In genomic region chr11:66112640-66113098, GRCh38 we compare ENCODE assay signal across 8 cellular contexts. TPM values are rescaled to one million over a fixed set of nuclear protein-coding genes. Genes with fewer than 3 reads are reported as not detected.
DNase-seq lines count a peak whose midpoint lies in the region; ATAC-seq and TF ChIP-seq lines count a peak whose summit lies in the region.

No MANE protein-coding gene starts in this region.

- DNase-seq in AG08396 (ENCODE audit: low spot score) (peak; percentile 28), HS-27A (ENCODE audit: low read depth) (peak; percentile 79), left colon (no peak), NCI-H2029 treated with DMSO at 0.1 percent for 48 hours (lab: John Stamatoyannopoulos, UW) (no peak), GM20000 (ENCODE audit: low spot score) (no peak), GOT3 (lab: John Stamatoyannopoulos, UW) (no peak)
- no peak for DNase-seq in activated naive CD8-positive, alpha-beta T cell treated with anti-CD3 and anti-CD28 coated beads, Interleukin-2, amount 10 ng/mL, durations not matched to agents 7 days and 5 days
- no peak for DNase-seq in activated effector memory CD4-positive, alpha-beta T cell treated with anti-CD3 and anti-CD28 coated beads, Interleukin-2, amount 50 U/mL, for 16 hours

- peaks cover 78% of the 10 kb centered on the region for H3K4me1 Mint-ChIP-seq in activated naive CD8-positive, alpha-beta T cell treated with anti-CD3 and anti-CD28 coated beads, Interleukin-2, amount 10 ng/mL, durations not matched to agents 7 days and 5 days

- no peak for TF ChIP-seq CTCF in GM20000 (IDR thresholded peaks at IDR 0.05; ENCODE audit: extremely low read depth, missing control alignments)

- ATAC-seq in activated naive CD8-positive, alpha-beta T cell treated with anti-CD3 and anti-CD28 coated beads, Interleukin-2, amount 10 ng/mL, durations not matched to agents 7 days and 5 days (ENCODE audit: low read depth), result no peak
- ATAC-seq in left colon, result peak; percentile 21

- H3K36me3 Mint-ChIP-seq in activated naive CD8-positive, alpha-beta T cell treated with anti-CD3 and anti-CD28 coated beads, Interleukin-2, amount 10 ng/mL, durations not matched to agents 7 days and 5 days, result peaks cover 8% of the 10 kb centered on the region

- peak overlapping the region; percentile 25 for H3K4me3 Mint-ChIP-seq in activated naive CD8-positive, alpha-beta T cell treated with anti-CD3 and anti-CD28 coated beads, Interleukin-2, amount 10 ng/mL, durations not matched to agents 7 days and 5 days

- POLR2A ChIA-PET in activated naive CD8-positive, alpha-beta T cell treated with anti-CD3 and anti-CD28 coated beads, Interleukin-2, amount 10 ng/mL, durations not matched to agents 7 days and 5 days (lab: Charles Lee), result interaction anchor here (1.0 to 2.1 kb wide), 2 partner anchors 14 to 42 kb away, joined by 3 to 11 read pairs; partner anchors contain the start of gene PACS1

- H3K27ac Mint-ChIP-seq in activated naive CD8-positive, alpha-beta T cell treated with anti-CD3 and anti-CD28 coated beads, Interleukin-2, amount 10 ng/mL, durations not matched to agents 7 days and 5 days, result peak overlapping the region; percentile 73

- intact Hi-C loops in left colon (cut with DNase I, micrococcal nuclease), result no loop called here

- H3K27me3 Mint-ChIP-seq in activated naive CD8-positive, alpha-beta T cell treated with anti-CD3 and anti-CD28 coated beads, Interleukin-2, amount 10 ng/mL, durations not matched to agents 7 days and 5 days, result no peaks in the 10 kb centered on the region

- no peaks in the 10 kb centered on the region for H3K9me3 Mint-ChIP-seq in activated naive CD8-positive, alpha-beta T cell treated with anti-CD3 and anti-CD28 coated beads, Interleukin-2, amount 10 ng/mL, durations not matched to agents 7 days and 5 days

RNA-seq across cellular contexts. Expression of gene PACS1, which starts 42.6 kb away (rescaled TPM):
- 100 to 1,000 TPM; 138 to 162 TPM for total RNA-seq in activated naive CD8-positive, alpha-beta T cell treated with anti-CD3 and anti-CD28 coated beads, Interleukin-2, amount 10 ng/mL, durations not matched to agents 7 days and 5 days
- 10 to 100 TPM; 17.1 to 19.2 TPM for total RNA-seq in left colon

Comparison
In these comparisons a context has a peak if more than half of its experiments do, and no peak if none do; other contexts are left out.
1. DNase-seq: peak in AG08396 (single experiment) and HS-27A (single experiment); none in activated naive CD8-positive, alpha-beta T cell treated with anti-CD3 and anti-CD28 coated beads, Interleukin-2, amount 10 ng/mL, durations not matched to agents 7 days and 5 days (single experiment), left colon (0 of 2), NCI-H2029 treated with DMSO at 0.1 percent for 48 hours (single experiment), activated effector memory CD4-positive, alpha-beta T cell treated with anti-CD3 and anti-CD28 coated beads, Interleukin-2, amount 50 U/mL, for 16 hours (single experiment), GM20000 (single experiment) and GOT3 (single experiment).
2. RNA of gene PACS1, which starts 42.6 kb away (total RNA-seq): 138 to 162 TPM in activated naive CD8-positive, alpha-beta T cell treated with anti-CD3 and anti-CD28 coated beads, Interleukin-2, amount 10 ng/mL, durations not matched to agents 7 days and 5 days; 17.1 to 19.2 TPM in left colon; every median in the first group is over 4 times any median in the second.